Comparison of ENCODE assay signal across 14 cellular contexts in the genomic region with DNA sequence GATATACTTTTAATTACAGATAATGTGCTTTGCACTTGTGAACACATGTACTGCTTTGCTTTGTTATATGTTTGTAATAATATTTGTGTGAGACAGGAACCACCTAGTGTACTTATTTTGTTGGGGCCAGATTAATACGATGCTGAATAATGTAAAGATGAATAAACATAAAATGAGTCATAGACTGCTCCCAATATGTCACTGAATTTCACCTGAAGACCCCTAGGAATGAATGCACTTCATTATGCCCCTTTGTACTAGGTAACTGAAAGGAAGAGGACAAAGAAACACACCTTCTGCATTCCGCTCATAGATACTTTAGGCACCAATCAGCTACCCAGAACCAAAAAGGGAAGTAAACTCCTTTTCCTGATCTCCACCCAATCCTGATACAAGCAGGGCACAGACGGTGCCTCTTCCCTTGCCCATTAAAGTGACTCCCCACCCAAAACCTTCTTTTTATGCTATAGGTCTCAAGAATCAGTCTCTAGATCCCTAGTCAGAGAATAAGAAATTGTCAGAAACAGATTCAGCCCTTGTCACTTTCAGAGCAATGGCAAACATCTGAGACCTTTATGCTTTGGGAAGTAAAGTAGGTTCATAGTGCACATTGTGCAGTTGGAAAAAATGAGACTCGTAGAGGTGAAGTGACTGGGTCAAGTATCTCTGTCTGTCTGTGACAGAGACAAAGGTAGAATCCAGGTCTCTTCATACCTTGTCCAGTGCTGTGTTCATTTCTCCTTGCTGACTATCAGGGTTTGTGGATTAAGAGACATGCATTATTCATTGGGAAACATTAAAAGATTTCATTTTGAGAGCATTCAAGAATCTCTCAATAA. TPM values are rescaled to one million over a fixed set of nuclear protein-coding genes. Genes with fewer than 3 reads are reported as not detected.
DNase-seq lines count a peak whose midpoint lies in the region; ATAC-seq, FAIRE-seq and TF ChIP-seq lines count a peak whose summit lies in the region.
"Had no signal": no experiment of that assay in that cellular context is flagged by ENCODE, and none has a peak within 500 bp of the region (broad histone marks: within the 10 kb centered on the region; RNA-seq: fewer than 3 reads in every experiment).

No MANE protein-coding gene starts in this region.

- H3K9me3 ChIP-seq in A549 (no peaks in the 10 kb centered on the region), psoas muscle (no peaks in the 10 kb centered on the region), ascending aorta (no peaks in the 10 kb centered on the region)
- H3K9me3 ChIP-seq: left lung had no signal

- intact Hi-C loops in activated T-helper 1 cell treated with anti-CD3 and anti-CD28 coated beads, Interleukin-12 subunit alpha, Interleukin-12 subunit beta, Interleukin-2, Interleukin-4 antibody, amounts not matched to agents 30 ng/mL and 10 ng/mL and 1 ng/mL, durations not matched to agents 14 hours and 24 hours and 36 hours (cut with micrococcal nuclease): loop anchor here (1.0 to 10.0 kb wide), 10 partner anchors 9 to 1252 kb away; a partner anchor contains a TSS
- intact Hi-C loops in psoas muscle (cut with DNase I) (no loop called here), ascending aorta (cut with DNase I) (no loop called here)

- ATAC-seq in A549 (no peak), HG03196 (IDR thresholded peaks at IDR 0.05; ENCODE audit: unreplicated experiment) (peak; percentile 37), psoas muscle (no peak)
- ATAC-seq: left lung had no signal

- H3K4me1 ChIP-seq in A549 (no peaks in the 10 kb centered on the region), psoas muscle (no peaks in the 10 kb centered on the region), ascending aorta (no peaks in the 10 kb centered on the region)

- H3K27me3 Mint-ChIP-seq in activated T-helper 1 cell treated with anti-CD3 and anti-CD28 coated beads, Interleukin-12 subunit alpha, Interleukin-12 subunit beta, Interleukin-2, Interleukin-4 antibody, amounts not matched to agents 30 ng/mL and 10 ng/mL and 1 ng/mL, durations not matched to agents 14 hours and 24 hours and 36 hours (ENCODE audit: insufficient read depth): no peaks in the 10 kb centered on the region

- no peaks in the 10 kb centered on the region for H3K36me3 ChIP-seq in psoas muscle (ENCODE audit: insufficient read depth in 1 of 2, low read depth in 1 of 2)
- no peaks in the 10 kb centered on the region for H3K36me3 ChIP-seq in ascending aorta
- H3K36me3 ChIP-seq: left lung had no signal

- TF ChIP-seq CTCF in A549 (IDR thresholded peaks at IDR 0.05): no peak
- no peak for TF ChIP-seq CTCF in psoas muscle (IDR thresholded peaks at IDR 0.05)
- no peak for TF ChIP-seq CTCF in ascending aorta (IDR thresholded peaks at IDR 0.05)

- no peak overlapping the region for H3K27ac ChIP-seq in A549
- no peak overlapping the region for H3K27ac ChIP-seq in psoas muscle
- no peak overlapping the region for H3K27ac ChIP-seq in ascending aorta
- H3K27ac ChIP-seq: epithelial cell of prostate had no signal

- peak overlapping the region; percentile 94 for H3K27ac Mint-ChIP-seq in activated T-helper 1 cell treated with anti-CD3 and anti-CD28 coated beads, Interleukin-12 subunit alpha, Interleukin-12 subunit beta, Interleukin-2, Interleukin-4 antibody, amounts not matched to agents 30 ng/mL and 10 ng/mL and 1 ng/mL, durations not matched to agents 14 hours and 24 hours and 36 hours

- DNase-seq in A549 (ENCODE audit: low read depth in 1 of 2, low spot score in 1 of 2) (no peak), psoas muscle (no peak), mucosa of gallbladder (ENCODE audit: low spot score) (no peak), HTR-8/SVneo (ENCODE audit: insufficient read length, low spot score) (no peak), ascending aorta (ENCODE audit: low spot score in 2 of 2) (no peak)
- no peak for DNase-seq in activated T-helper 1 cell treated with anti-CD3 and anti-CD28 coated beads, Interleukin-12 subunit alpha, Interleukin-12 subunit beta, Interleukin-2, Interleukin-4 antibody, amounts not matched to agents 30 ng/mL and 10 ng/mL and 1 ng/mL, durations not matched to agents 14 hours and 24 hours and 36 hours (ENCODE audit: low spot score)
- DNase-seq: activated gamma-delta T cell, C1 segment of cervical spinal cord, left lung, Right ventricle myocardium superior, small intestine had no signal

- no peak overlapping the region for H3K4me2 ChIP-seq in A549

- WGBS in A549 (ENCODE audit: missing lambda C conversion rate): 0% methylated on average over 4 of the region's 4 CpGs
- WGBS in psoas muscle, 3 donors: 62 to 85% (median 71%) methylated on average over 4 of the region's 4 CpGs

- peaks cover 52% of the 10 kb centered on the region for H3K4me1 Mint-ChIP-seq in activated T-helper 1 cell treated with anti-CD3 and anti-CD28 coated beads, Interleukin-12 subunit alpha, Interleukin-12 subunit beta, Interleukin-2, Interleukin-4 antibody, amounts not matched to agents 30 ng/mL and 10 ng/mL and 1 ng/mL, durations not matched to agents 14 hours and 24 hours and 36 hours (ENCODE audit: low read depth)

- H3K4me3 ChIP-seq in A549 (no peak overlapping the region), psoas muscle (no peak overlapping the region), ascending aorta (no peak overlapping the region)

- FAIRE-seq in A549 (lab: Jason Lieb, UNC): peak; percentile 74
- no peak for FAIRE-seq in HTR-8/SVneo (lab: Jason Lieb, UNC)
- FAIRE-seq: small intestine had no signal

- no peak for TF ChIP-seq POLR2A in A549 (IDR thresholded peaks at IDR 0.05; ENCODE audit: low read length)
- peak; percentile 15 for TF ChIP-seq POLR2A in GM18526 (IDR thresholded peaks at IDR 0.05; ENCODE audit: extremely low read depth, insufficient read length)

- TF ChIP-seq RAD21 in A549 (conservative IDR thresholded peaks at IDR 0.05 in 1 of 2, IDR thresholded peaks at IDR 0.05 in 1 of 2): no peak

- H3K4me3 Mint-ChIP-seq in activated T-helper 1 cell treated with anti-CD3 and anti-CD28 coated beads, Interleukin-12 subunit alpha, Interleukin-12 subunit beta, Interleukin-2, Interleukin-4 antibody, amounts not matched to agents 30 ng/mL and 10 ng/mL and 1 ng/mL, durations not matched to agents 14 hours and 24 hours and 36 hours: peak overlapping the region; percentile 99

- H3K36me3 Mint-ChIP-seq in activated T-helper 1 cell treated with anti-CD3 and anti-CD28 coated beads, Interleukin-12 subunit alpha, Interleukin-12 subunit beta, Interleukin-2, Interleukin-4 antibody, amounts not matched to agents 30 ng/mL and 10 ng/mL and 1 ng/mL, durations not matched to agents 14 hours and 24 hours and 36 hours (ENCODE audit: low read depth): peaks cover 9% of the 10 kb centered on the region

- no peaks in the 10 kb centered on the region for H3K9me3 Mint-ChIP-seq in activated T-helper 1 cell treated with anti-CD3 and anti-CD28 coated beads, Interleukin-12 subunit alpha, Interleukin-12 subunit beta, Interleukin-2, Interleukin-4 antibody, amounts not matched to agents 30 ng/mL and 10 ng/mL and 1 ng/mL, durations not matched to agents 14 hours and 24 hours and 36 hours

- POLR2A ChIA-PET in A549 (lab: Yijun Ruan, JAX): no interaction called here

- TF ChIP-seq EP300 in A549 (IDR thresholded peaks at IDR 0.05): no peak

- H3K27me3 ChIP-seq in psoas muscle (ENCODE audit: insufficient read depth in 3 of 3, low read length in 2 of 3) (peaks cover 0 to 8% (median 0%) of the 10 kb centered on the region in 3 donors), ascending aorta (no peaks in the 10 kb centered on the region)
- H3K27me3 ChIP-seq: left lung had no signal

- CTCF ChIA-PET in A549 (lab: Yijun Ruan, JAX): no interaction called here

TF ChIP-seq in A549, 52 proteins besides CTCF, POLR2A, EP300 and RAD21:
- TF ChIP-seq SMC3 (IDR thresholded peaks at IDR 0.05) (no peak), HOXB13 (CRISPR knock-in tag; IDR thresholded peaks at IDR 0.05; ENCODE audit: low read depth) (no peak), CHD2 (IDR thresholded peaks at IDR 0.05; ENCODE audit: low read length, partially characterized antibody) (no peak), HEYL (CRISPR knock-in tag; IDR thresholded peaks at IDR 0.05) (no peak), ZC3H11A (IDR thresholded peaks at IDR 0.05) (no peak), SREBF2 (IDR thresholded peaks at IDR 0.05) (no peak), EHMT2 (IDR thresholded peaks at IDR 0.05; ENCODE audit: low read depth) (no peak), JUN (IDR thresholded peaks at IDR 0.05) (no peak), NR3C1 (IDR thresholded peaks at IDR 0.05) (no peak), RARB (CRISPR knock-in tag; IDR thresholded peaks at IDR 0.05) (no peak), TFCP2L1 (CRISPR knock-in tag; IDR thresholded peaks at IDR 0.05) (no peak), NPAS2 (CRISPR knock-in tag; IDR thresholded peaks at IDR 0.05; ENCODE audit: borderline replicate concordance) (no peak)

RNA-seq across cellular contexts. Expression of a gene that starts 2.3 kb away (rescaled TPM):
- polyA plus RNA-seq in A549 (2011; rRNA removed): not detected in 2 replicates
- not detected in 2 replicates for polyA plus RNA-seq in A549 (2012; cell fraction: cytosol; rRNA removed)
- not detected in 2 replicates for polyA plus RNA-seq in A549 (2012; cell fraction: nucleus; rRNA removed)
- not detected in 3 replicates for polyA plus RNA-seq in A549 (2017; fragmentation: RNase III; extraction: RNeasy Plus Mini Kit Qiagen cat#74134 plus additional on column Dnase treatment)
- polyA minus RNA-seq in A549 (2011; rRNA and poly(A)+ RNA removed): not detected in 2 replicates
- total RNA-seq in activated T-helper 1 cell treated with anti-CD3 and anti-CD28 coated beads, Interleukin-12 subunit alpha, Interleukin-12 subunit beta, Interleukin-2, Interleukin-4 antibody, amounts not matched to agents 30 ng/mL and 10 ng/mL and 1 ng/mL, durations not matched to agents 14 hours and 24 hours and 36 hours: 16.1 and 18.3 TPM in 2 replicates
- under 1 TPM in 2 of 4 donors, not detected in 2; 0.14 to 0.30 TPM for total RNA-seq in psoas muscle
- under 1 TPM in 2 of 3 donors, not detected in 1; 0.01 to 0.03 TPM for polyA plus RNA-seq in psoas muscle
- total RNA-seq in mucosa of gallbladder: 2.0 TPM
- total RNA-seq in ascending aorta: not detected
